29 cellular contexts compared by ENCODE assay signal in the genomic region with DNA sequence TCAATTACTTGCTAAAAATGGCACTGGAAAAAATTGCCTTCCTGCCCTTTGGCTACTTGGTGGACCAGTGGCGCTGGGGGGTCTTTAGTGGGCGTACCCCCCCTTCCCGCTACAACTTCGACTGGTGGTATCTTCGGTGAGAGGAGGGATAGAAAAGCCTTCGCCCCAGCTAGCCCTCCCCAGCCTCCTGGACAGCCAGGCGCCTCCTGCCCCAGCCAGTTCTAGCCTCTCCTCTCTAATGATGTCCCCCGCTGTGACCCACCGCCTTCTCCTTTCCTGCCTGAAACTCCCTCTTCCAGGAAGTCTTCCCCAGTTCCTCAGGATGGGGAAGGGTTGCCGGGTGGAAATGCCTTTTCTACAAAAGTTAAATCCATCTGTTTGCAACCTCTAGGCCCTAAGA. TPM values are rescaled to one million over a fixed set of nuclear protein-coding genes. Genes with fewer than 3 reads are reported as not detected.
DNase-seq lines count a peak whose midpoint lies in the region; ATAC-seq and TF ChIP-seq lines count a peak whose summit lies in the region.
"Had no signal": no experiment of that assay in that cellular context is flagged by ENCODE, and none has a peak within 500 bp of the region (broad histone marks: within the 10 kb centered on the region; RNA-seq: fewer than 3 reads in every experiment).

No MANE protein-coding gene starts in this region.

- H3K4me3 ChIP-seq in psoas muscle = no peak overlapping the region

- DNase-seq in D341Med (ENCODE audit: low spot score) (peak; percentile 36), WTC11 (ENCODE audit: low spot score) (no peak), islet precursor cell (peak; percentile 55), psoas muscle (no peak), epidermal melanocyte (ENCODE audit: insufficient read length, low spot score) (no peak)
- no peak for DNase-seq in stimulated activated effector memory CD8-positive, alpha-beta T cell treated with anti-CD3 and anti-CD28 coated beads, Interleukin-12 subunit alpha, Interleukin-12 subunit beta, amount 100 ng/mL, for 72 hours (ENCODE audit: low spot score in 2 of 2)
- DNase-seq: CD4-positive, CD25-positive, alpha-beta regulatory T cell; COR-L47; DMS79; EL; GDM1; MM.1S; NCI-H1417; NCI-H1694; NCI-H2029 treated with DMSO at 0.1 percent for 48 hours; NCI-H2227 treated with DMSO at 0.1 percent for 48 hours; NCI-H526 treated with DMSO at 0.1 percent for 48 hours; SHP77 had no signal

- H3K36me3 Mint-ChIP-seq in WTC11 = no peaks in the 10 kb centered on the region
- no peaks in the 10 kb centered on the region for H3K36me3 Mint-ChIP-seq in stimulated activated effector memory CD8-positive, alpha-beta T cell treated with anti-CD3 and anti-CD28 coated beads, Interleukin-12 subunit alpha, Interleukin-12 subunit beta, amount 100 ng/mL, for 72 hours
- H3K36me3 Mint-ChIP-seq: CD4-positive, CD25-positive, alpha-beta regulatory T cell had no signal

- no peaks in the 10 kb centered on the region for H3K9me3 ChIP-seq in psoas muscle

- WGBS in psoas muscle, 3 donors = 78 to 79% (median 79%) methylated on average over 10 of the region's 10 CpGs

- POLR2A ChIA-PET in WTC11 (lab: Charles Lee) = no interaction called here

- CTCF ChIA-PET in WTC11 (lab: Charles Lee) = interaction anchor here (1.4 to 11.3 kb wide), 2 partner anchors 42 to 57 kb away, joined by 4 to 298 read pairs; partner anchors contain the start of gene CYB561

- H3K4me1 ChIP-seq in psoas muscle = peaks cover under 1% of the 10 kb centered on the region

- peaks cover 10% of the 10 kb centered on the region for H3K27me3 Mint-ChIP-seq in WTC11 (ENCODE audit: low read depth)

- ATAC-seq in WTC11 (no peak), psoas muscle (no peak), GM21447 (IDR thresholded peaks at IDR 0.05; ENCODE audit: unreplicated experiment) (no peak)
- no peak for ATAC-seq in stimulated activated effector memory CD8-positive, alpha-beta T cell treated with anti-CD3 and anti-CD28 coated beads, Interleukin-12 subunit alpha, Interleukin-12 subunit beta, amount 100 ng/mL, for 72 hours
- ATAC-seq: HCT116, Panc1 had no signal

- H3K27ac Mint-ChIP-seq in WTC11 = peak overlapping the region; percentile 77; the same call in 1 of the 2 replicates
- H3K27ac Mint-ChIP-seq in stimulated activated effector memory CD8-positive, alpha-beta T cell treated with anti-CD3 and anti-CD28 coated beads, Interleukin-12 subunit alpha, Interleukin-12 subunit beta, amount 100 ng/mL, for 72 hours = peak overlapping the region; percentile 24
- H3K27ac Mint-ChIP-seq: CD4-positive, CD25-positive, alpha-beta regulatory T cell had no signal

- no peak overlapping the region for H3K4me3 Mint-ChIP-seq in WTC11
- H3K4me3 Mint-ChIP-seq in stimulated activated effector memory CD8-positive, alpha-beta T cell treated with anti-CD3 and anti-CD28 coated beads, Interleukin-12 subunit alpha, Interleukin-12 subunit beta, amount 100 ng/mL, for 72 hours = no peak overlapping the region
- H3K4me3 Mint-ChIP-seq: CD4-positive, CD25-positive, alpha-beta regulatory T cell; IgD-negative memory B cell had no signal

- no peak overlapping the region for H3K27ac ChIP-seq in psoas muscle
- H3K27ac ChIP-seq: HL-60, KMS-11, RWPE1 had no signal

- TF ChIP-seq CTCF in WTC11 (IDR thresholded peaks at IDR 0.05) (no peak), psoas muscle (IDR thresholded peaks at IDR 0.05) (no peak)

- H3K4me1 Mint-ChIP-seq in WTC11 = peaks cover 10% of the 10 kb centered on the region
- H3K4me1 Mint-ChIP-seq in stimulated activated effector memory CD8-positive, alpha-beta T cell treated with anti-CD3 and anti-CD28 coated beads, Interleukin-12 subunit alpha, Interleukin-12 subunit beta, amount 100 ng/mL, for 72 hours = peaks cover 9% of the 10 kb centered on the region

- H3K9me3 Mint-ChIP-seq in WTC11 = no peaks in the 10 kb centered on the region
- no peaks in the 10 kb centered on the region for H3K9me3 Mint-ChIP-seq in stimulated activated effector memory CD8-positive, alpha-beta T cell treated with anti-CD3 and anti-CD28 coated beads, Interleukin-12 subunit alpha, Interleukin-12 subunit beta, amount 100 ng/mL, for 72 hours
- H3K9me3 Mint-ChIP-seq: IgD-negative memory B cell had no signal

- intact Hi-C loops in psoas muscle (cut with DNase I) = no loop called here

- no peaks in the 10 kb centered on the region for H3K36me3 ChIP-seq in psoas muscle (ENCODE audit: insufficient read depth in 1 of 2, low read depth in 1 of 2)

- peaks cover 0 to 12% (median 2%) of the 10 kb centered on the region in 3 donors for H3K27me3 ChIP-seq in psoas muscle (ENCODE audit: insufficient read depth in 3 of 3, low read length in 2 of 3)

TF ChIP-seq in WTC11, 78 proteins besides CTCF, POLR2A, EP300 and RAD21:
- no peak for TF ChIP-seq ZNF138 (CRISPR knock-in tag; conservative IDR thresholded peaks at IDR 0.05)
- no peak for TF ChIP-seq TCF7 (CRISPR knock-in tag; IDR thresholded peaks at IDR 0.05; ENCODE audit: low read depth)
- TF ChIP-seq ZNF423 (CRISPR knock-in tag; IDR thresholded peaks at IDR 0.05) = no peak
- TF ChIP-seq RELA (CRISPR knock-in tag; IDR thresholded peaks at IDR 0.05; ENCODE audit: borderline replicate concordance) = no peak
- TF ChIP-seq TEAD4 (CRISPR knock-in tag; IDR thresholded peaks at IDR 0.05) = no peak
- TF ChIP-seq, protein P1, sequence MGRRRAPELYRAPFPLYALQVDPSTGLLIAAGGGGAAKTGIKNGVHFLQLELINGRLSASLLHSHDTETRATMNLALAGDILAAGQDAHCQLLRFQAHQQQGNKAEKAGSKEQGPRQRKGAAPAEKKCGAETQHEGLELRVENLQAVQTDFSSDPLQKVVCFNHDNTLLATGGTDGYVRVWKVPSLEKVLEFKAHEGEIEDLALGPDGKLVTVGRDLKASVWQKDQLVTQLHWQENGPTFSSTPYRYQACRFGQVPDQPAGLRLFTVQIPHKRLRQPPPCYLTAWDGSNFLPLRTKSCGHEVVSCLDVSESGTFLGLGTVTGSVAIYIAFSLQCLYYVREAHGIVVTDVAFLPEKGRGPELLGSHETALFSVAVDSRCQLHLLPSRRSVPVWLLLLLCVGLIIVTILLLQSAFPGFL (CRISPR knock-in tag; IDR thresholded peaks at IDR 0.05; ENCODE audit: borderline replicate concordance) = no peak
- TF ChIP-seq ZNF396 (CRISPR knock-in tag; IDR thresholded peaks at IDR 0.05; ENCODE audit: borderline replicate concordance) = no peak
- TF ChIP-seq CREM (CRISPR knock-in tag; IDR thresholded peaks at IDR 0.05) = no peak
- no peak for TF ChIP-seq ZNF671 (CRISPR knock-in tag; IDR thresholded peaks at IDR 0.05)
- no peak for TF ChIP-seq JUN (CRISPR knock-in tag; IDR thresholded peaks at IDR 0.05)
TF ChIP-seq in WTC11: peak in this region for 0.

RNA-seq across cellular contexts. Expression of gene ACE, which starts 6.2 kb away (rescaled TPM):
- total RNA-seq in WTC11 (2021) (7.0 to 8.1 TPM (median 7.8 TPM) in 3 replicates), psoas muscle (10 to 100 TPM in 1 of 4 donors, 1 to 10 TPM in 3; 2.0 to 12.5 (median 4.5) TPM)
- 1 to 10 TPM in 2 of 3 donors, under 1 TPM in 1; 0.82 to 1.9 (median 1.8) TPM for polyA plus RNA-seq in psoas muscle

RNA-seq across cellular contexts. Expression of gene CYB561, which starts 36.9 kb away (rescaled TPM):
- total RNA-seq in WTC11 (2021) (27.0 to 35.1 TPM (median 28.7 TPM) in 3 replicates), psoas muscle (1 to 10 TPM; 1.5 to 4.2 (median 2.5) TPM)
- polyA plus RNA-seq in psoas muscle = 1 to 10 TPM; 1.7 to 3.9 (median 2.9) TPM
- total RNA-seq: OCI-LY7 had no signal

RNA-seq across cellular contexts. Expression of gene KCNH6, which starts 40.1 kb away (rescaled TPM):
- 2.1 to 2.4 TPM (median 2.3 TPM) in 3 replicates for total RNA-seq in WTC11 (2021)
- not detected for total RNA-seq in psoas muscle
- polyA plus RNA-seq in psoas muscle = not detected
- total RNA-seq: A172; CD4-positive, CD25-positive, alpha-beta regulatory T cell; NCI-H460; OCI-LY7; SK-MEL-5 had no signal
- polyA plus RNA-seq: CD4-positive, CD25-positive, alpha-beta regulatory T cell; IgD-negative memory B cell had no signal

Comparison
In these comparisons a context has a peak if more than half of its experiments do, and no peak if none do; other contexts are left out.
1. DNase-seq: peak in D341Med (single experiment) and islet precursor cell (single experiment); none in WTC11 (single experiment), stimulated activated effector memory CD8-positive, alpha-beta T cell treated with anti-CD3 and anti-CD28 coated beads, Interleukin-12 subunit alpha, Interleukin-12 subunit beta, amount 100 ng/mL, for 72 hours (0 of 2), psoas muscle (0 of 2) and epidermal melanocyte (single experiment).